In genomic region chr2:32289165-32290054, GRCh38 we compare ENCODE assay signal across 10 cellular contexts. TPM values are rescaled to one million over a fixed set of nuclear protein-coding genes. Genes with fewer than 3 reads are reported as not detected.
DNase-seq lines count a peak whose midpoint lies in the region; ATAC-seq and TF ChIP-seq lines count a peak whose summit lies in the region.
"Had no signal": no experiment of that assay in that cellular context is flagged by ENCODE, and none has a peak within 500 bp of the region (broad histone marks: within the 10 kb centered on the region; RNA-seq: fewer than 3 reads in every experiment).

No MANE protein-coding gene starts in this region.

- peaks cover 0 to 6% of the 10 kb centered on the region in 2 donors for H3K36me3 Mint-ChIP-seq in activated naive CD4-positive, alpha-beta T cell treated with anti-CD3 and anti-CD28 coated beads, Interleukin-2, amount 50 U/mL, for 72 hours

- peak; percentile 57 to 63 for ATAC-seq in activated naive CD4-positive, alpha-beta T cell treated with anti-CD3 and anti-CD28 coated beads, Interleukin-2, amount 50 U/mL, for 72 hours
- ATAC-seq in thoracic aorta (ENCODE audit: insufficient number of reproducible peaks, low FRiP score, low read depth) (no peak), HG02938 (IDR thresholded peaks at IDR 0.05; ENCODE audit: unreplicated experiment) (no peak)

- H3K4me3 ChIP-seq in thoracic aorta (peak overlapping the region; percentile 3), WERI-Rb-1 (ENCODE audit: low read depth, low read length) (no peak overlapping the region)

- H3K9me3 Mint-ChIP-seq in activated naive CD4-positive, alpha-beta T cell treated with anti-CD3 and anti-CD28 coated beads, Interleukin-2, amount 50 U/mL, for 72 hours: no peaks in the 10 kb centered on the region

- DNase-seq in activated naive CD4-positive, alpha-beta T cell treated with anti-CD3 and anti-CD28 coated beads, Interleukin-2, amount 50 U/mL, for 72 hours (ENCODE audit: low spot score in 2 of 2): no peak
- DNase-seq in activated naive CD4-positive, alpha-beta T cell (lab: John Stamatoyannopoulos, UW): no peak
- DNase-seq in SIG-M5 (lab: John Stamatoyannopoulos, UW) (peak; percentile 10), fibroblast of the conjunctiva (ENCODE audit: low read depth) (peak; percentile 55), thoracic aorta (ENCODE audit: low spot score) (no peak), WERI-Rb-1 (no peak)
- no peak for DNase-seq in activated CD4-positive, CD25-positive, alpha-beta regulatory T cell treated with anti-CD3 and anti-CD28 coated beads, Interleukin-2, amount 50 U/mL, for 72 hours
- DNase-seq: activated CD4-positive, alpha-beta T cell treated with anti-CD3 and anti-CD28 coated beads for 48 hours; MM.1S had no signal

- H3K27me3 ChIP-seq in thoracic aorta (replicated peaks; ENCODE audit: insufficient read depth) (no peaks in the 10 kb centered on the region), WERI-Rb-1 (ENCODE audit: insufficient read depth, low read depth, severe bottlenecking) (no peaks in the 10 kb centered on the region)

- H3K9me3 ChIP-seq in thoracic aorta (no peaks in the 10 kb centered on the region), WERI-Rb-1 (ENCODE audit: severe bottlenecking) (no peaks in the 10 kb centered on the region)

- H3K27ac ChIP-seq in thoracic aorta (peak overlapping the region in 1 of 2 donors; percentile 9), WERI-Rb-1 (no peak overlapping the region)

- peaks cover 8 to 19% of the 10 kb centered on the region in 2 donors for H3K4me1 ChIP-seq in thoracic aorta (ENCODE audit: control insufficient read depth in 1 of 2, low read depth in 2 of 2)

- H3K36me3 ChIP-seq in thoracic aorta (no peaks in the 10 kb centered on the region), WERI-Rb-1 (peaks cover 31% of the 10 kb centered on the region)

- TF ChIP-seq CTCF in thoracic aorta (IDR thresholded peaks at IDR 0.05) (no peak), WERI-Rb-1 (IDR thresholded peaks at IDR 0.05; ENCODE audit: low read depth, low read length) (no peak)

- peak overlapping the region; percentile 13 to 75 for H3K27ac Mint-ChIP-seq in activated naive CD4-positive, alpha-beta T cell treated with anti-CD3 and anti-CD28 coated beads, Interleukin-2, amount 50 U/mL, for 72 hours

RNA-seq across cellular contexts. Expression of gene YIPF4, which starts 11.7 kb away (rescaled TPM):
- 10 to 100 TPM; 35.0 to 36.3 TPM for total RNA-seq in activated naive CD4-positive, alpha-beta T cell treated with anti-CD3 and anti-CD28 coated beads, Interleukin-2, amount 50 U/mL, for 72 hours
- total RNA-seq in thoracic aorta: 10 to 100 TPM; 19.0 to 25.0 TPM

RNA-seq across cellular contexts. Expression of gene NLRC4, which starts 24.7 kb away (rescaled TPM):
- total RNA-seq in activated naive CD4-positive, alpha-beta T cell treated with anti-CD3 and anti-CD28 coated beads, Interleukin-2, amount 50 U/mL, for 72 hours: under 1 TPM in 1 of 2 donors, not detected in 1; 0.08 TPM
- 1 to 10 TPM in 1 of 2 donors, under 1 TPM in 1; 0.81 to 2.2 TPM for total RNA-seq in thoracic aorta

Comparison
In these comparisons a context has a peak if more than half of its experiments do, and no peak if none do; other contexts are left out.
1. ATAC-seq: peak in activated naive CD4-positive, alpha-beta T cell treated with anti-CD3 and anti-CD28 coated beads, Interleukin-2, amount 50 U/mL, for 72 hours (2 of 2); none in thoracic aorta (single experiment) and HG02938 (single experiment).
2. DNase-seq: peak in SIG-M5 (single experiment) and fibroblast of the conjunctiva (single experiment); none in activated naive CD4-positive, alpha-beta T cell treated with anti-CD3 and anti-CD28 coated beads, Interleukin-2, amount 50 U/mL, for 72 hours (0 of 2), activated naive CD4-positive, alpha-beta T cell (0 of 4), thoracic aorta (single experiment), WERI-Rb-1 (single experiment) and activated CD4-positive, CD25-positive, alpha-beta regulatory T cell treated with anti-CD3 and anti-CD28 coated beads, Interleukin-2, amount 50 U/mL, for 72 hours (single experiment).